ENCODE assay signal across 11 cellular contexts in the genomic region with DNA sequence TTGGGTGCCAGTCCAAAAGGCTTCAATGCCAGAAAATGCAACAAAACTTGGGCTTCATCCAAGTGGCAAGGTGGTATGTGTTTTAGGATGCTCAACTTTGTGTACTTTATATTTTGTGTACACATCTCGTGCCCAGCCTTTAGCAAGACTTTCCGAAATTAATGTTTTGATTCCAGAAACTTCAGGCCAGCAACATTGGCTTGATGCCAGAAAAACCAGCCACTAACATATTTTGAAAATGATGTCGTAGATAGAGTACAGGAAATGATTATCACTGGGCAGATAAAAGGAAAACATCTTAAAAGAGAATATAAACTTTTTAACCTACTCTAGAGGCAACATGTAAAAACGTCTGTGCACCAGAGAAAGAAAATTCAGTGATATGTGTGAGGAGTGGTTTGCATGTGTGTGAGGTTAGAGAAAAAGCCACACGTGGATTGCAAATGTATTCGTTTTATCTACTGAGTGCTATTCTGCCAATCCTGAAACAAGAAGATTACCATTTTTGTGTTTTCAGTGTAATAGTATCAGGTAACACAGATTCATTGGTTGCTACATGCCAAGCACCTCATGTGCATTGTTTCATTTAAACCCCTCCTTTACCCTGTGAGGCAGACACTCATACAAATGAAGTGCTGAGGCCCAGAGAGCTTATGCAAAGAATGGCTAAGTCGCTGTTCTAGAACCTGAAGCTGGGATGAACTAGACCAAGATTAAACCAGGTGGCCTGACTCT.
DNase-seq lines count a peak whose midpoint lies in the region; ATAC-seq and TF ChIP-seq lines count a peak whose summit lies in the region.
"Had no signal": no experiment of that assay in that cellular context is flagged by ENCODE, and none has a peak within 500 bp of the region (broad histone marks: within the 10 kb centered on the region; RNA-seq: fewer than 3 reads in every experiment).

No MANE protein-coding gene starts in this region.

- H3K36me3 Mint-ChIP-seq in activated T-cell treated with anti-CD3 and anti-CD28 coated beads, Interleukin-2, amount 50 U/mL, for 72 hours (ENCODE audit: insufficient read depth in 2 of 2): no peaks in the 10 kb centered on the region
- H3K36me3 Mint-ChIP-seq: activated naive CD8-positive, alpha-beta T cell had no signal

- peaks cover 0 to 2% of the 10 kb centered on the region in 2 donors for H3K9me3 Mint-ChIP-seq in activated T-cell treated with anti-CD3 and anti-CD28 coated beads, Interleukin-2, amount 50 U/mL, for 72 hours

- H3K4me1 ChIP-seq in ascending aorta: peaks cover 3 to 16% of the 10 kb centered on the region in 2 donors
- H3K4me1 ChIP-seq: foreskin keratinocyte had no signal

- H3K27me3 Mint-ChIP-seq in activated T-cell treated with anti-CD3 and anti-CD28 coated beads, Interleukin-2, amount 50 U/mL, for 72 hours (ENCODE audit: low read depth): peaks cover under 1% of the 10 kb centered on the region

- no peak overlapping the region for H3K4me3 Mint-ChIP-seq in activated T-cell treated with anti-CD3 and anti-CD28 coated beads, Interleukin-2, amount 50 U/mL, for 72 hours
- H3K4me3 Mint-ChIP-seq: activated CD4-positive, alpha-beta T cell treated with anti-CD3 and anti-CD28 coated beads for 36 hours; activated naive CD8-positive, alpha-beta T cell had no signal

- H3K27me3 ChIP-seq in MG63 (no peaks in the 10 kb centered on the region), ascending aorta (no peaks in the 10 kb centered on the region)
- H3K27me3 ChIP-seq: foreskin keratinocyte had no signal

- no peak for TF ChIP-seq CTCF in ascending aorta (IDR thresholded peaks at IDR 0.05)

- H3K4me1 Mint-ChIP-seq in activated T-cell treated with anti-CD3 and anti-CD28 coated beads, Interleukin-2, amount 50 U/mL, for 72 hours (ENCODE audit: low read depth): no peaks in the 10 kb centered on the region
- H3K4me1 Mint-ChIP-seq: activated CD4-positive, alpha-beta T cell treated with anti-CD3 and anti-CD28 coated beads for 36 hours had no signal

- intact Hi-C loops in ascending aorta (cut with DNase I): no loop called here

- no peak overlapping the region for H3K27ac Mint-ChIP-seq in activated T-cell treated with anti-CD3 and anti-CD28 coated beads, Interleukin-2, amount 50 U/mL, for 72 hours
- H3K27ac Mint-ChIP-seq: activated CD4-positive, alpha-beta T cell treated with anti-CD3 and anti-CD28 coated beads for 36 hours; activated naive CD8-positive, alpha-beta T cell had no signal

- H3K9me3 ChIP-seq in MG63 (no peaks in the 10 kb centered on the region), ascending aorta (no peaks in the 10 kb centered on the region)

- H3K4me3 ChIP-seq in MG63 (no peak overlapping the region), ascending aorta (peak overlapping the region in 1 of 2 donors; percentile 9)

- peak; percentile 26 for DNase-seq in AG08396 (ENCODE audit: low spot score)
- DNase-seq in MG63: peak; percentile 43
- no peak for DNase-seq in ascending aorta (ENCODE audit: low spot score in 2 of 2)
- DNase-seq in kidney tubule cell (ENCODE audit: low spot score): peak; percentile 32
- no peak for DNase-seq in Kasumi-1 (lab: John Stamatoyannopoulos, UW)
- DNase-seq in activated CD4-positive, CD25-positive, alpha-beta regulatory T cell treated with anti-CD3 and anti-CD28 coated beads, Interleukin-2, amount 50 U/mL, for 72 hours: no peak
- DNase-seq in activated T-cell treated with anti-CD3 and anti-CD28 coated beads, Interleukin-2, amount 50 U/mL, for 72 hours: no peak
- DNase-seq: activated CD4-positive, alpha-beta T cell treated with anti-CD3 and anti-CD28 coated beads for 36 hours had no signal

- peak overlapping the region; percentile 50 to 71 for H3K27ac ChIP-seq in ascending aorta
- H3K27ac ChIP-seq: foreskin keratinocyte had no signal

- H3K36me3 ChIP-seq in MG63 (no peaks in the 10 kb centered on the region), ascending aorta (no peaks in the 10 kb centered on the region)

- no peak for ATAC-seq in GM19324 (IDR thresholded peaks at IDR 0.05; ENCODE audit: low FRiP score, unreplicated experiment)
- ATAC-seq in activated T-cell treated with anti-CD3 and anti-CD28 coated beads, Interleukin-2, amount 50 U/mL, for 72 hours (replicated peaks in 1 of 2): no peak
- ATAC-seq: activated CD4-positive, alpha-beta T cell treated with anti-CD3 and anti-CD28 coated beads for 36 hours; foreskin keratinocyte had no signal

Comparison
In these comparisons a context has a peak if more than half of its experiments do, and no peak if none do; other contexts are left out.
1. DNase-seq: peak in AG08396 (single experiment), MG63 (single experiment) and kidney tubule cell (single experiment); none in ascending aorta (0 of 2), Kasumi-1 (0 of 2), activated CD4-positive, CD25-positive, alpha-beta regulatory T cell treated with anti-CD3 and anti-CD28 coated beads, Interleukin-2, amount 50 U/mL, for 72 hours (single experiment) and activated T-cell treated with anti-CD3 and anti-CD28 coated beads, Interleukin-2, amount 50 U/mL, for 72 hours (0 of 2).